Comparison of ENCODE assay signal across 9 cellular contexts in genomic region chr10:44010873-44011602, GRCh38.
A peak's percentile ranks its signal among the peaks of the same experiment; 100 is the strongest.
DNase-seq lines count a peak whose midpoint lies in the region; ATAC-seq and TF ChIP-seq lines count a peak whose summit lies in the region.
"Had no signal": no experiment of that assay in that cellular context is flagged by ENCODE, and none has a peak within 500 bp of the region (broad histone marks: within the 10 kb centered on the region; RNA-seq: fewer than 3 reads in every experiment).

No MANE protein-coding gene starts in this region.

- H3K9me3 ChIP-seq in GM23248 (ENCODE audit: low read depth), result no peaks in the 10 kb centered on the region
- H3K9me3 ChIP-seq: spleen had no signal

- in situ Hi-C loops in GM23248 (cut with MboI), result no loop called here

- H3K79me2 ChIP-seq in GM23248 (ENCODE audit: insufficient read depth), result no peaks in the 10 kb centered on the region

- H3K4me2 ChIP-seq in GM23248 (ENCODE audit: unreplicated experiment), result no peak overlapping the region

- H2AFZ ChIP-seq in GM23248, result no peak overlapping the region

- no peaks in the 10 kb centered on the region for H3K9me2 ChIP-seq in GM23248 (ENCODE audit: insufficient read depth)

- H3K9ac ChIP-seq in GM23248, result no peak overlapping the region

- TF ChIP-seq CTCF in GM12865 (IDR thresholded peaks at IDR 0.05; ENCODE audit: insufficient read depth, low read depth, low read length, missing control alignments), result no peak

- no peak overlapping the region; the same call in 1 of the 2 replicates for H3K4me3 ChIP-seq in GM12865 (ENCODE audit: low read depth, low read length)
- H3K4me3 ChIP-seq in GM23248, result no peak overlapping the region
- H3K4me3 ChIP-seq: spleen had no signal

- no peaks in the 10 kb centered on the region for H4K20me1 ChIP-seq in GM23248 (ENCODE audit: insufficient read depth)

- H3F3A ChIP-seq in GM23248 (ENCODE audit: insufficient read depth), result no peaks in the 10 kb centered on the region

- 93 to 97% methylated on average over 2 of the region's 2 CpGs for WGBS in GM23248 (ENCODE audit: low coverage in 1 of 2, low lambda C conversion rate in 2 of 2, missing lambda C conversion rate in 2 of 2), 2 experiments

- H3K27ac ChIP-seq in epithelial cell of prostate (peak overlapping the region; percentile 58), GM23248 (no peak overlapping the region)
- H3K27ac ChIP-seq: spleen had no signal

- H3K27me3 ChIP-seq in GM23248 (replicated peaks; ENCODE audit: insufficient read depth), result no peaks in the 10 kb centered on the region
- H3K27me3 ChIP-seq: spleen had no signal

- H3K36me3 ChIP-seq in GM23248 (ENCODE audit: low read depth), result no peaks in the 10 kb centered on the region
- H3K36me3 ChIP-seq: spleen had no signal

- DNase-seq in GM12865 (ENCODE audit: low read depth) (peak; percentile 93), epithelial cell of prostate (ENCODE audit: low read depth, low spot score) (peak; percentile 56), GM23248 (no peak), NCI-H1436 treated with DMSO at 0.1 percent for 48 hours (lab: John Stamatoyannopoulos, UW) (no peak), SHP77 (lab: John Stamatoyannopoulos, UW) (no peak), activated gamma-delta T cell treated with Interleukin-2 at 50 U/mL for 16 hours (no peak)
- DNase-seq: spleen had no signal

- peak; percentile 94 for ATAC-seq in GM19452 (IDR thresholded peaks at IDR 0.05; ENCODE audit: unreplicated experiment)
- peak; percentile 95 for ATAC-seq in HG03175 (IDR thresholded peaks at IDR 0.05; ENCODE audit: unreplicated experiment)

- no peaks in the 10 kb centered on the region for H3K4me1 ChIP-seq in GM23248 (ENCODE audit: insufficient read depth)
- H3K4me1 ChIP-seq: spleen had no signal

Comparison
In these comparisons a context has a peak if more than half of its experiments do, and no peak if none do; other contexts are left out.
1. DNase-seq: peak in GM12865 (single experiment) and epithelial cell of prostate (single experiment); none in GM23248 (single experiment), NCI-H1436 treated with DMSO at 0.1 percent for 48 hours (single experiment), SHP77 (0 of 2) and activated gamma-delta T cell treated with Interleukin-2 at 50 U/mL for 16 hours (single experiment).